13 cellular contexts compared by ENCODE assay signal in the genomic region with DNA sequence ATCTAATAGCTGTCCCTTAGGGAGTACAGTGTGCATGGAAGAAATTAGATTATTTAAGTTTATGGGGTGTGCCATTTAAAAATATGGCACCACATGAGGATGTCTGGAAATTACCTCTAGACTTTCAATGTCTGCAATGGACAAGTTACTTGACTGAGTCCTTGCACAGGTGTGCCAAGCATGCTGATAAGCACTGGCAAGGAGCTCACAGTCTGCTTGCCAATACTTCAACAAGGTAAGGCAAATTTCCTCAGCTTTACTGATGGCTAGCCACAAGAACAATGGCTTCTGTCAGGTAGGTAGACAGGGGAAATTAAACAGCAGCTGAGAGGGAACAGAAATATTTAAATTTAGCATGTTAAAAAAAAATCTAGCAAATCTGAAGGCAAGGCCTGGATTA.
A peak's percentile ranks its signal among the peaks of the same experiment; 100 is the strongest.
DNase-seq lines count a peak whose midpoint lies in the region; ATAC-seq and TF ChIP-seq lines count a peak whose summit lies in the region.
"Had no signal": no experiment of that assay in that cellular context is flagged by ENCODE, and none has a peak within 500 bp of the region (broad histone marks: within the 10 kb centered on the region; RNA-seq: fewer than 3 reads in every experiment).

No MANE protein-coding gene starts in this region.

- POLR2A ChIA-PET in CD8-positive, alpha-beta T cell (lab: Charles Lee): interaction anchor here (1.0 kb wide), 1 partner anchor 375 kb away, joined by 3 read pairs; no protein-coding TSS in a partner anchor

- no peaks in the 10 kb centered on the region for H3K9me3 ChIP-seq in CD8-positive, alpha-beta T cell (ENCODE audit: low read length)
- H3K9me3 ChIP-seq: Caco-2 had no signal

- H3K27ac Mint-ChIP-seq in activated T-cell treated with anti-CD3 and anti-CD28 coated beads, Interleukin-2, amount 50 U/mL, for 72 hours: peak overlapping the region; percentile 36
- H3K27ac Mint-ChIP-seq in CD8-positive, alpha-beta T cell: peak overlapping the region; percentile 45
- peak overlapping the region; percentile 63 for H3K27ac Mint-ChIP-seq in activated T-helper 17 cell treated with anti-CD3 and anti-CD28 coated beads, Interleukin-2, amount 50 U/mL, for 72 hours
- peak overlapping the region; percentile 48 for H3K27ac Mint-ChIP-seq in stimulated activated effector memory CD8-positive, alpha-beta T cell treated with anti-CD3 and anti-CD28 coated beads, Interleukin-12 subunit alpha, Interleukin-12 subunit beta, amount 100 ng/mL, for 72 hours
- H3K27ac Mint-ChIP-seq: B cell had no signal

- H3K27me3 ChIP-seq in CD8-positive, alpha-beta T cell (ENCODE audit: insufficient read depth, low read length): no peaks in the 10 kb centered on the region

- peaks cover 26 to 69% of the 10 kb centered on the region in 2 donors for H3K36me3 Mint-ChIP-seq in activated T-cell treated with anti-CD3 and anti-CD28 coated beads, Interleukin-2, amount 50 U/mL, for 72 hours (ENCODE audit: insufficient read depth in 2 of 2)
- H3K36me3 Mint-ChIP-seq in activated T-cell treated with anti-CD3 and anti-CD28 coated beads, Interleukin-2, amount 50 U/mL, for 4 hours (ENCODE audit: insufficient read depth): peaks cover 61% of the 10 kb centered on the region
- H3K36me3 Mint-ChIP-seq in CD8-positive, alpha-beta T cell: peaks cover 93% of the 10 kb centered on the region
- peaks cover 100% of the 10 kb centered on the region for H3K36me3 Mint-ChIP-seq in activated T-helper 17 cell treated with anti-CD3 and anti-CD28 coated beads, Interleukin-2, amount 50 U/mL, for 72 hours (ENCODE audit: low read depth)
- H3K36me3 Mint-ChIP-seq in stimulated activated effector memory CD8-positive, alpha-beta T cell treated with anti-CD3 and anti-CD28 coated beads, Interleukin-12 subunit alpha, Interleukin-12 subunit beta, amount 100 ng/mL, for 72 hours: peaks cover 100% of the 10 kb centered on the region

- H3K27ac ChIP-seq in CD8-positive, alpha-beta T cell (ENCODE audit: low read depth, low read length): no peak overlapping the region
- H3K27ac ChIP-seq: GM23248 had no signal

- intact Hi-C loops in CD8-positive, alpha-beta T cell (cut with DNase I, micrococcal nuclease): no loop called here

- H3K36me3 ChIP-seq in CD8-positive, alpha-beta T cell (ENCODE audit: insufficient read depth, low read length): peaks cover 62% of the 10 kb centered on the region

- peaks cover 47% of the 10 kb centered on the region for H3K4me1 Mint-ChIP-seq in activated T-cell treated with anti-CD3 and anti-CD28 coated beads, Interleukin-2, amount 50 U/mL, for 72 hours (ENCODE audit: low read depth)
- peaks cover 59% of the 10 kb centered on the region for H3K4me1 Mint-ChIP-seq in activated T-cell treated with anti-CD3 and anti-CD28 coated beads, Interleukin-2, amount 50 U/mL, for 4 hours (ENCODE audit: low read depth)
- H3K4me1 Mint-ChIP-seq in CD8-positive, alpha-beta T cell (ENCODE audit: low read depth): peaks cover 60% of the 10 kb centered on the region
- peaks cover 33% of the 10 kb centered on the region for H3K4me1 Mint-ChIP-seq in activated T-helper 17 cell treated with anti-CD3 and anti-CD28 coated beads, Interleukin-2, amount 50 U/mL, for 72 hours
- peaks cover 51% of the 10 kb centered on the region for H3K4me1 Mint-ChIP-seq in stimulated activated effector memory CD8-positive, alpha-beta T cell treated with anti-CD3 and anti-CD28 coated beads, Interleukin-12 subunit alpha, Interleukin-12 subunit beta, amount 100 ng/mL, for 72 hours
- H3K4me1 Mint-ChIP-seq: B cell had no signal

- peaks cover 38% of the 10 kb centered on the region for H3K4me1 ChIP-seq in CD8-positive, alpha-beta T cell (ENCODE audit: insufficient read depth, low read length)

- no peaks in the 10 kb centered on the region for H3K9me3 Mint-ChIP-seq in activated T-cell treated with anti-CD3 and anti-CD28 coated beads, Interleukin-2, amount 50 U/mL, for 72 hours
- no peaks in the 10 kb centered on the region for H3K9me3 Mint-ChIP-seq in activated T-cell treated with anti-CD3 and anti-CD28 coated beads, Interleukin-2, amount 50 U/mL, for 4 hours
- no peaks in the 10 kb centered on the region for H3K9me3 Mint-ChIP-seq in CD8-positive, alpha-beta T cell
- H3K9me3 Mint-ChIP-seq in activated T-helper 17 cell treated with anti-CD3 and anti-CD28 coated beads, Interleukin-2, amount 50 U/mL, for 72 hours: no peaks in the 10 kb centered on the region
- H3K9me3 Mint-ChIP-seq in stimulated activated effector memory CD8-positive, alpha-beta T cell treated with anti-CD3 and anti-CD28 coated beads, Interleukin-12 subunit alpha, Interleukin-12 subunit beta, amount 100 ng/mL, for 72 hours: no peaks in the 10 kb centered on the region
- H3K9me3 Mint-ChIP-seq: CD8-positive, alpha-beta memory T cell had no signal

- CTCF ChIA-PET in CD8-positive, alpha-beta T cell (lab: Charles Lee): interaction anchor here (0.8 to 2.0 kb wide), 3 partner anchors 293 to 640 kb away, joined by 3 to 5 read pairs (median 3); no protein-coding TSS in a partner anchor

- no peak for DNase-seq in activated T-cell treated with anti-CD3 and anti-CD28 coated beads, Interleukin-2, amount 50 U/mL, for 72 hours
- DNase-seq in activated T-cell treated with anti-CD3 and anti-CD28 coated beads, Interleukin-2, amount 50 U/mL, for 4 hours: no peak
- no peak for DNase-seq in CD8-positive, alpha-beta T cell
- DNase-seq in stimulated activated effector memory CD8-positive, alpha-beta T cell treated with anti-CD3 and anti-CD28 coated beads, Interleukin-12 subunit alpha, Interleukin-12 subunit beta, amount 100 ng/mL, for 72 hours (ENCODE audit: low spot score in 2 of 2): no peak
- no peak for DNase-seq in activated CD4-positive, CD25-positive, alpha-beta regulatory T cell (lab: John Stamatoyannopoulos, UW)
- no peak for DNase-seq in occipital lobe (lab: John Stamatoyannopoulos, UW)
- DNase-seq: Caco-2; CD8-positive, alpha-beta memory T cell; GM23248 had no signal

- no peak for ATAC-seq in activated T-cell treated with anti-CD3 and anti-CD28 coated beads, Interleukin-2, amount 50 U/mL, for 72 hours (replicated peaks in 1 of 2)
- ATAC-seq in activated T-cell treated with anti-CD3 and anti-CD28 coated beads, Interleukin-2, amount 50 U/mL, for 4 hours: no peak
- no peak for ATAC-seq in CD8-positive, alpha-beta T cell
- no peak for ATAC-seq in activated T-helper 17 cell treated with anti-CD3 and anti-CD28 coated beads, Interleukin-2, amount 50 U/mL, for 72 hours (replicated peaks)
- no peak for ATAC-seq in stimulated activated effector memory CD8-positive, alpha-beta T cell treated with anti-CD3 and anti-CD28 coated beads, Interleukin-12 subunit alpha, Interleukin-12 subunit beta, amount 100 ng/mL, for 72 hours
- ATAC-seq in HG02642 (IDR thresholded peaks at IDR 0.05; ENCODE audit: poor library complexity, unreplicated experiment): no peak
- ATAC-seq: HCT116 had no signal

- no peak overlapping the region for H3K4me3 Mint-ChIP-seq in activated T-cell treated with anti-CD3 and anti-CD28 coated beads, Interleukin-2, amount 50 U/mL, for 72 hours
- no peak overlapping the region for H3K4me3 Mint-ChIP-seq in activated T-cell treated with anti-CD3 and anti-CD28 coated beads, Interleukin-2, amount 50 U/mL, for 4 hours
- H3K4me3 Mint-ChIP-seq in CD8-positive, alpha-beta T cell: no peak overlapping the region
- H3K4me3 Mint-ChIP-seq in activated T-helper 17 cell treated with anti-CD3 and anti-CD28 coated beads, Interleukin-2, amount 50 U/mL, for 72 hours: no peak overlapping the region
- no peak overlapping the region for H3K4me3 Mint-ChIP-seq in stimulated activated effector memory CD8-positive, alpha-beta T cell treated with anti-CD3 and anti-CD28 coated beads, Interleukin-12 subunit alpha, Interleukin-12 subunit beta, amount 100 ng/mL, for 72 hours
- H3K4me3 Mint-ChIP-seq: B cell; CD8-positive, alpha-beta memory T cell had no signal

- H3K4me3 ChIP-seq in CD8-positive, alpha-beta T cell (ENCODE audit: low read depth, low read length): no peak overlapping the region
- H3K4me3 ChIP-seq: GM23248 had no signal

- H3K27me3 Mint-ChIP-seq in activated T-cell treated with anti-CD3 and anti-CD28 coated beads, Interleukin-2, amount 50 U/mL, for 72 hours (ENCODE audit: low read depth): no peaks in the 10 kb centered on the region
- H3K27me3 Mint-ChIP-seq in activated T-cell treated with anti-CD3 and anti-CD28 coated beads, Interleukin-2, amount 50 U/mL, for 4 hours (ENCODE audit: low read depth): no peaks in the 10 kb centered on the region
- no peaks in the 10 kb centered on the region for H3K27me3 Mint-ChIP-seq in CD8-positive, alpha-beta T cell (ENCODE audit: low read depth)
- no peaks in the 10 kb centered on the region for H3K27me3 Mint-ChIP-seq in activated T-helper 17 cell treated with anti-CD3 and anti-CD28 coated beads, Interleukin-2, amount 50 U/mL, for 72 hours
- H3K27me3 Mint-ChIP-seq: B cell had no signal

- no peak for TF ChIP-seq CTCF in CD8-positive, alpha-beta T cell (IDR thresholded peaks at IDR 0.05)
